ENCODE assay signal across 10 cellular contexts in the genomic region with DNA sequence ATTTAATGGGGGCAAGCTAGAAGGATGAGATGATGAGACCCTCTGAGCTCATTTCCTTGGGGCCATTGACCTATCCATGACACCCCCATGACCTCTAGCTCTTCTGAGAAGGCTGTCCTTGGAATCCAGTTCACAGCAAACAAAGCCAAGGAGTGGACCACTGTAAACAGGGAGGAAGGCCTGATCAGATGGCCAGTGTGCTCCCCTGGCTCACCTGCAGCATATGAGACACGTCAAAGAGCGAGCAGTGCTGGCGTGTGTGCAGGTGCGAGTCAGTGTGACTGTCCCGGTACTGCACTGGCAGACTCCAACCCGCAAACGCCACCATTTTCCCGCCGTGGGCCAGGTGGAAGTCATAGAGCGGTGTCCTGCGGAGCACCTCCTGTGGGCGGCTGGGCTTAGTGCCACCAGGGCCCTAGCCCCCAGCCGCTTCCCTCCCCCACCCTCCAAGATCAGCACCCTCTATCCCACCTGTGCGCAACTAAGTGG. TPM values are rescaled to one million over a fixed set of nuclear protein-coding genes. Genes with fewer than 3 reads are reported as not detected.
DNase-seq lines count a peak whose midpoint lies in the region; ATAC-seq and TF ChIP-seq lines count a peak whose summit lies in the region.
"Had no signal": no experiment of that assay in that cellular context is flagged by ENCODE, and none has a peak within 500 bp of the region (broad histone marks: within the 10 kb centered on the region; RNA-seq: fewer than 3 reads in every experiment).

No MANE protein-coding gene starts in this region.

- ATAC-seq in CD8-positive, alpha-beta T cell, result no peak
- no peak for ATAC-seq in activated naive CD8-positive, alpha-beta T cell treated with anti-CD3 and anti-CD28 coated beads, Interleukin-2, amount 10 ng/mL, durations not matched to agents 7 days and 5 days (ENCODE audit: low read depth)
- ATAC-seq in right cardiac atrium, result peak; percentile 4 to 30
- no peak for ATAC-seq in HG03354 (IDR thresholded peaks at IDR 0.05; ENCODE audit: poor library complexity, severe bottlenecking, unreplicated experiment)
- ATAC-seq in GM18858 (IDR thresholded peaks at IDR 0.05; ENCODE audit: unreplicated experiment), result no peak
- ATAC-seq in HG02981 (IDR thresholded peaks at IDR 0.05; ENCODE audit: unreplicated experiment), result no peak

- H3K4me1 Mint-ChIP-seq in CD8-positive, alpha-beta T cell (ENCODE audit: low read depth), result peaks cover 36% of the 10 kb centered on the region
- H3K4me1 Mint-ChIP-seq in activated naive CD8-positive, alpha-beta T cell treated with anti-CD3 and anti-CD28 coated beads, Interleukin-2, amount 10 ng/mL, durations not matched to agents 7 days and 5 days, result peaks cover 38% of the 10 kb centered on the region

- H3K9me3 ChIP-seq in CD8-positive, alpha-beta T cell (ENCODE audit: low read length), result no peaks in the 10 kb centered on the region
- no peaks in the 10 kb centered on the region for H3K9me3 ChIP-seq in right cardiac atrium (ENCODE audit: control insufficient read depth, low read length)
- no peaks in the 10 kb centered on the region for H3K9me3 ChIP-seq in neuronal stem cell (replicated peaks in 1 of 2; ENCODE audit: control insufficient read depth in 2 of 2, insufficient read depth in 1 of 2, low read depth in 1 of 2, low read length in 2 of 2)

- no peak overlapping the region for H2BK5ac ChIP-seq in neuronal stem cell (ENCODE audit: low read length)

- no peak overlapping the region for H3K4ac ChIP-seq in neuronal stem cell (ENCODE audit: low read length)

- H2AFZ ChIP-seq in neuronal stem cell (ENCODE audit: low read length), result peak overlapping the region; percentile 75

- H3K4me1 ChIP-seq in CD8-positive, alpha-beta T cell (ENCODE audit: insufficient read depth, low read length), result peaks cover 24% of the 10 kb centered on the region
- H3K4me1 ChIP-seq in right cardiac atrium (ENCODE audit: control insufficient read depth, insufficient read depth, low read length), result no peaks in the 10 kb centered on the region
- H3K4me1 ChIP-seq in neuronal stem cell (ENCODE audit: control insufficient read depth in 2 of 2, insufficient read depth in 1 of 2, low read depth in 1 of 2, low read length in 2 of 2), result peaks cover 0 to 13% of the 10 kb centered on the region in 2 donors

- H2BK12ac ChIP-seq in neuronal stem cell (ENCODE audit: low read length), result no peak overlapping the region

- H3K23ac ChIP-seq in neuronal stem cell (ENCODE audit: low read depth, low read length, poor library complexity), result no peak overlapping the region

- TF ChIP-seq CTCF in CD8-positive, alpha-beta T cell (IDR thresholded peaks at IDR 0.05), result no peak

- H3K4me2 ChIP-seq in neuronal stem cell (ENCODE audit: insufficient read depth, low read length, poor library complexity, severe bottlenecking), result peak overlapping the region; percentile 59

- H3K4me3 Mint-ChIP-seq in CD8-positive, alpha-beta T cell, result peak overlapping the region; percentile 45
- H3K4me3 Mint-ChIP-seq in activated naive CD8-positive, alpha-beta T cell treated with anti-CD3 and anti-CD28 coated beads, Interleukin-2, amount 10 ng/mL, durations not matched to agents 7 days and 5 days, result peak overlapping the region; percentile 8
- H3K4me3 Mint-ChIP-seq: CD8-positive, alpha-beta memory T cell had no signal

- H2AK5ac ChIP-seq in neuronal stem cell (ENCODE audit: low read depth, low read length), result peak overlapping the region; percentile 20

- no peaks in the 10 kb centered on the region for H3K9me3 Mint-ChIP-seq in CD8-positive, alpha-beta T cell
- H3K9me3 Mint-ChIP-seq in activated naive CD8-positive, alpha-beta T cell treated with anti-CD3 and anti-CD28 coated beads, Interleukin-2, amount 10 ng/mL, durations not matched to agents 7 days and 5 days, result no peaks in the 10 kb centered on the region
- H3K9me3 Mint-ChIP-seq: CD8-positive, alpha-beta memory T cell had no signal

- no peaks in the 10 kb centered on the region for H3K27me3 Mint-ChIP-seq in CD8-positive, alpha-beta T cell (ENCODE audit: low read depth)
- H3K27me3 Mint-ChIP-seq in activated naive CD8-positive, alpha-beta T cell treated with anti-CD3 and anti-CD28 coated beads, Interleukin-2, amount 10 ng/mL, durations not matched to agents 7 days and 5 days, result no peaks in the 10 kb centered on the region

- peak overlapping the region; percentile 69 for H3K18ac ChIP-seq in neuronal stem cell (ENCODE audit: low read length)

- H3K36me3 ChIP-seq in CD8-positive, alpha-beta T cell (ENCODE audit: insufficient read depth, low read length), result no peaks in the 10 kb centered on the region
- H3K36me3 ChIP-seq in neuronal stem cell (replicated peaks in 1 of 2; ENCODE audit: control insufficient read depth in 2 of 2, insufficient read depth in 2 of 2, low read length in 2 of 2), result peaks cover 5 to 25% of the 10 kb centered on the region in 2 donors

- no peak for DNase-seq in CD8-positive, alpha-beta T cell
- DNase-seq in activated naive CD8-positive, alpha-beta T cell treated with anti-CD3 and anti-CD28 coated beads, Interleukin-2, amount 10 ng/mL, durations not matched to agents 7 days and 5 days, result no peak
- peak in 1 of 3 donors; percentile 58 for DNase-seq in right cardiac atrium
- DNase-seq in neuronal stem cell (ENCODE audit: low spot score), result no peak
- no peak for DNase-seq in NCI-H82 treated with DMSO at 0.1 percent for 48 hours (lab: John Stamatoyannopoulos, UW; ENCODE audit: unreplicated experiment)
- DNase-seq: CD8-positive, alpha-beta memory T cell; effector CD4-positive, alpha-beta T cell had no signal

- no peak overlapping the region for H3K4me3 ChIP-seq in CD8-positive, alpha-beta T cell (ENCODE audit: low read depth, low read length)
- peak overlapping the region; percentile 26 for H3K4me3 ChIP-seq in right cardiac atrium (ENCODE audit: low read length)
- peak overlapping the region; percentile 58 to 84 for H3K4me3 ChIP-seq in neuronal stem cell (ENCODE audit: low read length in 2 of 2)

- H3K36me3 Mint-ChIP-seq in CD8-positive, alpha-beta T cell, result peaks cover 46% of the 10 kb centered on the region
- peaks cover 38% of the 10 kb centered on the region for H3K36me3 Mint-ChIP-seq in activated naive CD8-positive, alpha-beta T cell treated with anti-CD3 and anti-CD28 coated beads, Interleukin-2, amount 10 ng/mL, durations not matched to agents 7 days and 5 days

- WGBS in right cardiac atrium, result 40% methylated on average over 14 of the region's 14 CpGs
- no CpG with 5 or more reads among the region's 14 CpGs for WGBS in neuronal stem cell (ENCODE audit: extremely low coverage in 2 of 2, insufficient read length in 2 of 2, insufficient replicate concordance in 1 of 2), 2 donors

- H2BK120ac ChIP-seq in neuronal stem cell (ENCODE audit: low read depth, low read length), result no peak overlapping the region

- CTCF ChIA-PET in CD8-positive, alpha-beta T cell (lab: Charles Lee), result interaction anchor here (0.6 to 0.9 kb wide), 2 partner anchors 14 to 82 kb away, joined by 3 read pairs; a partner anchor contains a TSS

- POLR2A ChIA-PET in CD8-positive, alpha-beta T cell (lab: Charles Lee), result no interaction called here
- POLR2A ChIA-PET in activated naive CD8-positive, alpha-beta T cell treated with anti-CD3 and anti-CD28 coated beads, Interleukin-2, amount 10 ng/mL, durations not matched to agents 7 days and 5 days (lab: Charles Lee), result interaction anchor here (1.6 to 2.8 kb wide), 2 partner anchors 10 to 81 kb away, joined by 5 to 15 read pairs; a partner anchor contains a TSS

- H3K9ac ChIP-seq in neuronal stem cell (ENCODE audit: low read depth, low read length, poor library complexity), result peak overlapping the region; percentile 96

- no peak overlapping the region for H4K91ac ChIP-seq in neuronal stem cell (ENCODE audit: low read depth, low read length, poor library complexity)

- H4K8ac ChIP-seq in neuronal stem cell (ENCODE audit: low read depth, low read length), result peak overlapping the region; percentile 52

- intact Hi-C loops in CD8-positive, alpha-beta T cell (cut with DNase I, micrococcal nuclease), result no loop called here
- intact Hi-C loops in right cardiac atrium (cut with DNase I), result no loop called here

- no peak overlapping the region for H3K27ac ChIP-seq in CD8-positive, alpha-beta T cell (ENCODE audit: low read depth, low read length)
- H3K27ac ChIP-seq in right cardiac atrium (ENCODE audit: low read length) (peak overlapping the region; percentile 34), neuronal stem cell (replicated peaks; ENCODE audit: low read length) (no peak overlapping the region)

- peak overlapping the region; percentile 87 for H3K14ac ChIP-seq in neuronal stem cell (ENCODE audit: low read length)

- peaks cover 3% of the 10 kb centered on the region for H3K79me1 ChIP-seq in neuronal stem cell (ENCODE audit: low read depth, low read length)

- H3K27ac Mint-ChIP-seq in CD8-positive, alpha-beta T cell, result no peak overlapping the region
- no peak overlapping the region for H3K27ac Mint-ChIP-seq in activated naive CD8-positive, alpha-beta T cell treated with anti-CD3 and anti-CD28 coated beads, Interleukin-2, amount 10 ng/mL, durations not matched to agents 7 days and 5 days

- H2BK15ac ChIP-seq in neuronal stem cell (ENCODE audit: low read length), result no peak overlapping the region

- no peaks in the 10 kb centered on the region for H3K27me3 ChIP-seq in CD8-positive, alpha-beta T cell (ENCODE audit: insufficient read depth, low read length)
- H3K27me3 ChIP-seq in right cardiac atrium (ENCODE audit: control insufficient read depth, insufficient read depth), result no peaks in the 10 kb centered on the region
- no peaks in the 10 kb centered on the region for H3K27me3 ChIP-seq in neuronal stem cell (ENCODE audit: control insufficient read depth in 3 of 3, insufficient read depth in 3 of 3, low read depth in 1 of 3, low read length in 3 of 3)

RNA-seq across cellular contexts. Expression of a gene that starts 0.3 kb away (rescaled TPM):
- total RNA-seq in CD8-positive, alpha-beta T cell, result 1 to 10 TPM; 8.4 to 9.4 TPM
- 10 to 100 TPM; 10.0 to 10.3 TPM for total RNA-seq in activated naive CD8-positive, alpha-beta T cell treated with anti-CD3 and anti-CD28 coated beads, Interleukin-2, amount 10 ng/mL, durations not matched to agents 7 days and 5 days
- total RNA-seq in right cardiac atrium, result 10 to 100 TPM; 17.4 to 33.7 (median 29.6) TPM
- polyA plus RNA-seq in right cardiac atrium, result 20.0 TPM
- polyA plus RNA-seq in neuronal stem cell (2013, experiment 1 of 2), result 21.6 TPM
- 22.1 TPM for polyA plus RNA-seq in neuronal stem cell (2013, experiment 2 of 2)

RNA-seq across cellular contexts. Expression of a gene that starts 7.2 kb away (rescaled TPM):
- 10 to 100 TPM; 13.9 to 18.6 TPM for total RNA-seq in CD8-positive, alpha-beta T cell
- total RNA-seq in activated naive CD8-positive, alpha-beta T cell treated with anti-CD3 and anti-CD28 coated beads, Interleukin-2, amount 10 ng/mL, durations not matched to agents 7 days and 5 days, result 10 to 100 TPM; 25.6 to 32.7 TPM
- total RNA-seq in right cardiac atrium, result 10 to 100 TPM in 3 of 4 donors, 1 to 10 TPM in 1; 7.5 to 19.4 (median 18.4) TPM
- 13.3 TPM for polyA plus RNA-seq in right cardiac atrium
- polyA plus RNA-seq in neuronal stem cell (2013, experiment 1 of 2), result 14.9 TPM
- polyA plus RNA-seq in neuronal stem cell (2013, experiment 2 of 2), result 12.4 TPM

RNA-seq across cellular contexts. Expression of a gene that starts 9.7 kb away (rescaled TPM):
- 10 to 100 TPM; 19.8 to 21.1 TPM for total RNA-seq in CD8-positive, alpha-beta T cell
- total RNA-seq in activated naive CD8-positive, alpha-beta T cell treated with anti-CD3 and anti-CD28 coated beads, Interleukin-2, amount 10 ng/mL, durations not matched to agents 7 days and 5 days, result 10 to 100 TPM; 30.3 TPM
- total RNA-seq in right cardiac atrium, result 10 to 100 TPM; 15.5 to 21.4 (median 19.0) TPM
- polyA plus RNA-seq in right cardiac atrium, result 19.4 TPM
- polyA plus RNA-seq in neuronal stem cell (2013, experiment 1 of 2), result 2.6 TPM
- polyA plus RNA-seq in neuronal stem cell (2013, experiment 2 of 2), result 2.8 TPM

RNA-seq across cellular contexts. Expression of a gene that starts 10.2 kb away (rescaled TPM):
- 100 to 1,000 TPM; 271 to 294 TPM for total RNA-seq in CD8-positive, alpha-beta T cell
- total RNA-seq in activated naive CD8-positive, alpha-beta T cell treated with anti-CD3 and anti-CD28 coated beads, Interleukin-2, amount 10 ng/mL, durations not matched to agents 7 days and 5 days, result 100 to 1,000 TPM; 428 to 441 TPM
- total RNA-seq in right cardiac atrium, result 100 to 1,000 TPM; 217 to 310 (median 265) TPM
- 142 TPM for polyA plus RNA-seq in right cardiac atrium
- polyA plus RNA-seq in neuronal stem cell (2013, experiment 1 of 2), result 432 TPM
- 436 TPM for polyA plus RNA-seq in neuronal stem cell (2013, experiment 2 of 2)

RNA-seq across cellular contexts. Expression of a gene that starts 48.1 kb away (rescaled TPM):
- total RNA-seq in CD8-positive, alpha-beta T cell, result 10 to 100 TPM; 17.0 to 19.9 TPM
- 10 to 100 TPM; 14.1 to 17.5 TPM for total RNA-seq in activated naive CD8-positive, alpha-beta T cell treated with anti-CD3 and anti-CD28 coated beads, Interleukin-2, amount 10 ng/mL, durations not matched to agents 7 days and 5 days
- 100 to 1,000 TPM; 113 to 141 (median 121) TPM for total RNA-seq in right cardiac atrium
- 64.0 TPM for polyA plus RNA-seq in right cardiac atrium
- 70.2 TPM for polyA plus RNA-seq in neuronal stem cell (2013, experiment 1 of 2)
- 71.5 TPM for polyA plus RNA-seq in neuronal stem cell (2013, experiment 2 of 2)

Comparison
In these comparisons a context has a peak if more than half of its experiments do, and no peak if none do; other contexts are left out.
1. ATAC-seq: peak in right cardiac atrium (2 of 2); none in CD8-positive, alpha-beta T cell (single experiment), activated naive CD8-positive, alpha-beta T cell treated with anti-CD3 and anti-CD28 coated beads, Interleukin-2, amount 10 ng/mL, durations not matched to agents 7 days and 5 days (single experiment), HG03354 (single experiment), GM18858 (single experiment) and HG02981 (single experiment).